Comparison of ENCODE assay signal across 1 cellular context in the genomic region with DNA sequence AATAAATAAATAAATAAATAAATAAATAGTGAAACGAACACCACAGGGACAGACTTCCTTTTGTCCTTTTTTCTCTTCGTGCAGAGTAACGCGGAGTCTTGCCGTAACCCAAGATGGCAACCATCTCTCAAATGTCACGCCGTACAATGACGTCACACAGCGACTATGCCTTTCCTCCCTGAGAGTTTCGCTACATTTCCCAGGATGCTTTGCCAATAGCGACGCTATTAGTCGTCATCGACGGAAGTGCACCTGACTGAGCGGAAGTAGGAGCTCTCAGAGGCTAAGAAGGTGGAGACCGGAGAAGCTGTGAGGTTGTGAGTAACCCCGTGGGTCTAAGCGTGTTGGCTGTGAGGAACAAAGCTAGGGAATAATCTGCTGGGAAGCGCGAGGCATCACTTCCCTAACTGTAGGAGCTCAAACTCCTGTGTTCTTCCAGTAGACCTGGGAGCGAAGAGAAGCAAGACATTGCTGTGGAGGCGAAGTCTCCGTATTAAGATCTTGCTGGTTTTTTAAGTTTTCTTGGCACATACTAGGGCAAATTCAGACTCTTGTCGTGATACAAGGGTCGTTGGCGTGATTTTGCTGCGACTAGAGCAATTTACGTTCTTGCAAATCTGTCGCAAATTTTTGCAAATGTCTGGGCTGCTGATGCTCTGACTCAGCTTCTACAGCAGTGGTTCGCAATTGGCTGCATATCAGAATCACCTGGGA.
TF ChIP-seq lines count a peak whose summit lies in the region.

A gene with protein sequence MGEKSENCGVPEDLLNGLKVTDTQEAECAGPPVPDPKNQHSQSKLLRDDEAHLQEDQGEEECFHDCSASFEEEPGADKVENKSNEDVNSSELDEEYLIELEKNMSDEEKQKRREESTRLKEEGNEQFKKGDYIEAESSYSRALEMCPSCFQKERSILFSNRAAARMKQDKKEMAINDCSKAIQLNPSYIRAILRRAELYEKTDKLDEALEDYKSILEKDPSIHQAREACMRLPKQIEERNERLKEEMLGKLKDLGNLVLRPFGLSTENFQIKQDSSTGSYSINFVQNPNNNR (plus strand): TSS at position 263 of the 714 bp plus-strand sequence. CDS start 1,390 bp downstream, outside the sequence.

TF ChIP-seq in GM12878, 131 proteins besides CTCF, POLR2A, EP300 and RAD21 (continued from another document and continues in another):
- TF ChIP-seq, protein P1, sequence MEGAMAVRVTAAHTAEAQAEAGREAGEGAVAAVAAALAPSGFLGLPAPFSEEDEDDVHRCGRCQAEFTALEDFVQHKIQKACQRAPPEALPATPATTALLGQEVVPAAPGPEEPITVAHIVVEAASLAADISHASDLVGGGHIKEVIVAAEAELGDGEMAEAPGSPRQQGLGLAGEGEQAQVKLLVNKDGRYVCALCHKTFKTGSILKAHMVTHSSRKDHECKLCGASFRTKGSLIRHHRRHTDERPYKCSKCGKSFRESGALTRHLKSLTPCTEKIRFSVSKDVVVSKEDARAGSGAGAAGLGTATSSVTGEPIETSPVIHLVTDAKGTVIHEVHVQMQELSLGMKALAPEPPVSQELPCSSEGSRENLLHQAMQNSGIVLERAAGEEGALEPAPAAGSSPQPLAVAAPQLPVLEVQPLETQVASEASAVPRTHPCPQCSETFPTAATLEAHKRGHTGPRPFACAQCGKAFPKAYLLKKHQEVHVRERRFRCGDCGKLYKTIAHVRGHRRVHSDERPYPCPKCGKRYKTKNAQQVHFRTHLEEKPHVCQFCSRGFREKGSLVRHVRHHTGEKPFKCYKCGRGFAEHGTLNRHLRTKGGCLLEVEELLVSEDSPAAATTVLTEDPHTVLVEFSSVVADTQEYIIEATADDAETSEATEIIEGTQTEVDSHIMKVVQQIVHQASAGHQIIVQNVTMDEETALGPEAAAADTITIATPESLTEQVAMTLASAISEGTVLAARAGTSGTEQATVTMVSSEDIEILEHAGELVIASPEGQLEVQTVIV (IDR thresholded peaks at IDR 0.05; ENCODE audit: borderline replicate concordance, partially characterized antibody): no peak
- TF ChIP-seq, protein P2, sequence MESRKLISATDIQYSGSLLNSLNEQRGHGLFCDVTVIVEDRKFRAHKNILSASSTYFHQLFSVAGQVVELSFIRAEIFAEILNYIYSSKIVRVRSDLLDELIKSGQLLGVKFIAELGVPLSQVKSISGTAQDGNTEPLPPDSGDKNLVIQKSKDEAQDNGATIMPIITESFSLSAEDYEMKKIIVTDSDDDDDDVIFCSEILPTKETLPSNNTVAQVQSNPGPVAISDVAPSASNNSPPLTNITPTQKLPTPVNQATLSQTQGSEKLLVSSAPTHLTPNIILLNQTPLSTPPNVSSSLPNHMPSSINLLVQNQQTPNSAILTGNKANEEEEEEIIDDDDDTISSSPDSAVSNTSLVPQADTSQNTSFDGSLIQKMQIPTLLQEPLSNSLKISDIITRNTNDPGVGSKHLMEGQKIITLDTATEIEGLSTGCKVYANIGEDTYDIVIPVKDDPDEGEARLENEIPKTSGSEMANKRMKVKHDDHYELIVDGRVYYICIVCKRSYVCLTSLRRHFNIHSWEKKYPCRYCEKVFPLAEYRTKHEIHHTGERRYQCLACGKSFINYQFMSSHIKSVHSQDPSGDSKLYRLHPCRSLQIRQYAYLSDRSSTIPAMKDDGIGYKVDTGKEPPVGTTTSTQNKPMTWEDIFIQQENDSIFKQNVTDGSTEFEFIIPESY (IDR thresholded peaks at IDR 0.05): no peak
- peak; percentile 97; the same call in 1 of the 2 replicates for TF ChIP-seq RCOR1 (conservative IDR thresholded peaks at IDR 0.05; ENCODE audit: low read depth, low read length)
- TF ChIP-seq TCF12 (IDR thresholded peaks at IDR 0.05; ENCODE audit: low read depth, low read length): 0 out of 2 replicates have a peak, but pooled peaks have one; percentile 19
- peak; percentile 94 for TF ChIP-seq HCFC1 (IDR thresholded peaks at IDR 0.05; ENCODE audit: low read length)
- no peak for TF ChIP-seq NFYA (IDR thresholded peaks at IDR 0.05; ENCODE audit: borderline replicate concordance, low read depth, low read length)
- peak; percentile 99 for TF ChIP-seq YY1 (IDR thresholded peaks at IDR 0.05; ENCODE audit: low read depth, low read length)
- TF ChIP-seq ZNF274 (IDR thresholded peaks at IDR 0.05; ENCODE audit: insufficient read depth, insufficient read length): no peak
- TF ChIP-seq SMC3 (IDR thresholded peaks at IDR 0.05; ENCODE audit: borderline replicate concordance, low read length): no peak
- no peak for TF ChIP-seq STAT3 (IDR thresholded peaks at IDR 0.05; ENCODE audit: low read depth, low read length)
- TF ChIP-seq, protein P3, sequence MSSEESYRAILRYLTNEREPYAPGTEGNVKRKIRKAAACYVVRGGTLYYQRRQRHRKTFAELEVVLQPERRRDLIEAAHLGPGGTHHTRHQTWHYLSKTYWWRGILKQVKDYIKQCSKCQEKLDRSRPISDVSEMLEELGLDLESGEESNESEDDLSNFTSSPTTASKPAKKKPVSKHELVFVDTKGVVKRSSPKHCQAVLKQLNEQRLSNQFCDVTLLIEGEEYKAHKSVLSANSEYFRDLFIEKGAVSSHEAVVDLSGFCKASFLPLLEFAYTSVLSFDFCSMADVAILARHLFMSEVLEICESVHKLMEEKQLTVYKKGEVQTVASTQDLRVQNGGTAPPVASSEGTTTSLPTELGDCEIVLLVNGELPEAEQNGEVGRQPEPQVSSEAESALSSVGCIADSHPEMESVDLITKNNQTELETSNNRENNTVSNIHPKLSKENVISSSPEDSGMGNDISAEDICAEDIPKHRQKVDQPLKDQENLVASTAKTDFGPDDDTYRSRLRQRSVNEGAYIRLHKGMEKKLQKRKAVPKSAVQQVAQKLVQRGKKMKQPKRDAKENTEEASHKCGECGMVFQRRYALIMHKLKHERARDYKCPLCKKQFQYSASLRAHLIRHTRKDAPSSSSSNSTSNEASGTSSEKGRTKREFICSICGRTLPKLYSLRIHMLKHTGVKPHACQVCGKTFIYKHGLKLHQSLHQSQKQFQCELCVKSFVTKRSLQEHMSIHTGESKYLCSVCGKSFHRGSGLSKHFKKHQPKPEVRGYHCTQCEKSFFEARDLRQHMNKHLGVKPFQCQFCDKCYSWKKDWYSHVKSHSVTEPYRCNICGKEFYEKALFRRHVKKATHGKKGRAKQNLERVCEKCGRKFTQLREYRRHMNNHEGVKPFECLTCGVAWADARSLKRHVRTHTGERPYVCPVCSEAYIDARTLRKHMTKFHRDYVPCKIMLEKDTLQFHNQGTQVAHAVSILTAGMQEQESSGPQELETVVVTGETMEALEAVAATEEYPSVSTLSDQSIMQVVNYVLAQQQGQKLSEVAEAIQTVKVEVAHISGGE (CRISPR knock-in tag; IDR thresholded peaks at IDR 0.05): 0 out of 2 replicates have a peak, but pooled peaks have one; percentile 5
- no peak for TF ChIP-seq RBBP5 (conservative IDR thresholded peaks at IDR 0.05)
- no peak for TF ChIP-seq ZNF217 (IDR thresholded peaks at IDR 0.05)
- 0 out of 2 replicates have a peak, but pooled peaks have one; percentile 44 for TF ChIP-seq ESRRA (IDR thresholded peaks at IDR 0.05; ENCODE audit: low read length)
- TF ChIP-seq, protein P4, sequence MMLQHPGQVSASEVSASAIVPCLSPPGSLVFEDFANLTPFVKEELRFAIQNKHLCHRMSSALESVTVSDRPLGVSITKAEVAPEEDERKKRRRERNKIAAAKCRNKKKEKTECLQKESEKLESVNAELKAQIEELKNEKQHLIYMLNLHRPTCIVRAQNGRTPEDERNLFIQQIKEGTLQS (IDR thresholded peaks at IDR 0.05; ENCODE audit: borderline replicate concordance, extremely low read depth, low read depth, low read length): peak; percentile 93
- TF ChIP-seq, protein P5, sequence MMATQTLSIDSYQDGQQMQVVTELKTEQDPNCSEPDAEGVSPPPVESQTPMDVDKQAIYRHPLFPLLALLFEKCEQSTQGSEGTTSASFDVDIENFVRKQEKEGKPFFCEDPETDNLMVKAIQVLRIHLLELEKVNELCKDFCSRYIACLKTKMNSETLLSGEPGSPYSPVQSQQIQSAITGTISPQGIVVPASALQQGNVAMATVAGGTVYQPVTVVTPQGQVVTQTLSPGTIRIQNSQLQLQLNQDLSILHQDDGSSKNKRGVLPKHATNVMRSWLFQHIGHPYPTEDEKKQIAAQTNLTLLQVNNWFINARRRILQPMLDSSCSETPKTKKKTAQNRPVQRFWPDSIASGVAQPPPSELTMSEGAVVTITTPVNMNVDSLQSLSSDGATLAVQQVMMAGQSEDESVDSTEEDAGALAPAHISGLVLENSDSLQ (IDR thresholded peaks at IDR 0.05): peak; percentile 45
- TF ChIP-seq BCL11A (IDR thresholded peaks at IDR 0.05; ENCODE audit: low read depth, low read length): no peak
- TF ChIP-seq, protein P6, sequence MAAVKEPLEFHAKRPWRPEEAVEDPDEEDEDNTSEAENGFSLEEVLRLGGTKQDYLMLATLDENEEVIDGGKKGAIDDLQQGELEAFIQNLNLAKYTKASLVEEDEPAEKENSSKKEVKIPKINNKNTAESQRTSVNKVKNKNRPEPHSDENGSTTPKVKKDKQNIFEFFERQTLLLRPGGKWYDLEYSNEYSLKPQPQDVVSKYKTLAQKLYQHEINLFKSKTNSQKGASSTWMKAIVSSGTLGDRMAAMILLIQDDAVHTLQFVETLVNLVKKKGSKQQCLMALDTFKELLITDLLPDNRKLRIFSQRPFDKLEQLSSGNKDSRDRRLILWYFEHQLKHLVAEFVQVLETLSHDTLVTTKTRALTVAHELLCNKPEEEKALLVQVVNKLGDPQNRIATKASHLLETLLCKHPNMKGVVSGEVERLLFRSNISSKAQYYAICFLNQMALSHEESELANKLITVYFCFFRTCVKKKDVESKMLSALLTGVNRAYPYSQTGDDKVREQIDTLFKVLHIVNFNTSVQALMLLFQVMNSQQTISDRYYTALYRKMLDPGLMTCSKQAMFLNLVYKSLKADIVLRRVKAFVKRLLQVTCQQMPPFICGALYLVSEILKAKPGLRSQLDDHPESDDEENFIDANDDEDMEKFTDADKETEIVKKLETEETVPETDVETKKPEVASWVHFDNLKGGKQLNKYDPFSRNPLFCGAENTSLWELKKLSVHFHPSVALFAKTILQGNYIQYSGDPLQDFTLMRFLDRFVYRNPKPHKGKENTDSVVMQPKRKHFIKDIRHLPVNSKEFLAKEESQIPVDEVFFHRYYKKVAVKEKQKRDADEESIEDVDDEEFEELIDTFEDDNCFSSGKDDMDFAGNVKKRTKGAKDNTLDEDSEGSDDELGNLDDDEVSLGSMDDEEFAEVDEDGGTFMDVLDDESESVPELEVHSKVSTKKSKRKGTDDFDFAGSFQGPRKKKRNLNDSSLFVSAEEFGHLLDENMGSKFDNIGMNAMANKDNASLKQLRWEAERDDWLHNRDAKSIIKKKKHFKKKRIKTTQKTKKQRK (IDR thresholded peaks at IDR 0.05; ENCODE audit: low read depth, low read length): no peak
- no peak for TF ChIP-seq RELA (IDR thresholded peaks at IDR 0.05; ENCODE audit: borderline replicate concordance, partially characterized antibody)
- peak; percentile 48; the same call in 1 of the 2 replicates for TF ChIP-seq ZBED1 (IDR thresholded peaks at IDR 0.05; ENCODE audit: borderline replicate concordance)
- TF ChIP-seq, protein P7, sequence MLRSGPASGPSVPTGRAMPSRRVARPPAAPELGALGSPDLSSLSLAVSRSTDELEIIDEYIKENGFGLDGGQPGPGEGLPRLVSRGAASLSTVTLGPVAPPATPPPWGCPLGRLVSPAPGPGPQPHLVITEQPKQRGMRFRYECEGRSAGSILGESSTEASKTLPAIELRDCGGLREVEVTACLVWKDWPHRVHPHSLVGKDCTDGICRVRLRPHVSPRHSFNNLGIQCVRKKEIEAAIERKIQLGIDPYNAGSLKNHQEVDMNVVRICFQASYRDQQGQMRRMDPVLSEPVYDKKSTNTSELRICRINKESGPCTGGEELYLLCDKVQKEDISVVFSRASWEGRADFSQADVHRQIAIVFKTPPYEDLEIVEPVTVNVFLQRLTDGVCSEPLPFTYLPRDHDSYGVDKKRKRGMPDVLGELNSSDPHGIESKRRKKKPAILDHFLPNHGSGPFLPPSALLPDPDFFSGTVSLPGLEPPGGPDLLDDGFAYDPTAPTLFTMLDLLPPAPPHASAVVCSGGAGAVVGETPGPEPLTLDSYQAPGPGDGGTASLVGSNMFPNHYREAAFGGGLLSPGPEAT (IDR thresholded peaks at IDR 0.05; ENCODE audit: low read depth): peak; percentile 74
- TF ChIP-seq FOXK2 (IDR thresholded peaks at IDR 0.05): no peak
- TF ChIP-seq YBX1 (IDR thresholded peaks at IDR 0.05): no peak
- peak; percentile 100 for TF ChIP-seq ATF7 (IDR thresholded peaks at IDR 0.05; ENCODE audit: low read depth)
- no peak for TF ChIP-seq ZSCAN29 (IDR thresholded peaks at IDR 0.05)
- TF ChIP-seq, protein P8, sequence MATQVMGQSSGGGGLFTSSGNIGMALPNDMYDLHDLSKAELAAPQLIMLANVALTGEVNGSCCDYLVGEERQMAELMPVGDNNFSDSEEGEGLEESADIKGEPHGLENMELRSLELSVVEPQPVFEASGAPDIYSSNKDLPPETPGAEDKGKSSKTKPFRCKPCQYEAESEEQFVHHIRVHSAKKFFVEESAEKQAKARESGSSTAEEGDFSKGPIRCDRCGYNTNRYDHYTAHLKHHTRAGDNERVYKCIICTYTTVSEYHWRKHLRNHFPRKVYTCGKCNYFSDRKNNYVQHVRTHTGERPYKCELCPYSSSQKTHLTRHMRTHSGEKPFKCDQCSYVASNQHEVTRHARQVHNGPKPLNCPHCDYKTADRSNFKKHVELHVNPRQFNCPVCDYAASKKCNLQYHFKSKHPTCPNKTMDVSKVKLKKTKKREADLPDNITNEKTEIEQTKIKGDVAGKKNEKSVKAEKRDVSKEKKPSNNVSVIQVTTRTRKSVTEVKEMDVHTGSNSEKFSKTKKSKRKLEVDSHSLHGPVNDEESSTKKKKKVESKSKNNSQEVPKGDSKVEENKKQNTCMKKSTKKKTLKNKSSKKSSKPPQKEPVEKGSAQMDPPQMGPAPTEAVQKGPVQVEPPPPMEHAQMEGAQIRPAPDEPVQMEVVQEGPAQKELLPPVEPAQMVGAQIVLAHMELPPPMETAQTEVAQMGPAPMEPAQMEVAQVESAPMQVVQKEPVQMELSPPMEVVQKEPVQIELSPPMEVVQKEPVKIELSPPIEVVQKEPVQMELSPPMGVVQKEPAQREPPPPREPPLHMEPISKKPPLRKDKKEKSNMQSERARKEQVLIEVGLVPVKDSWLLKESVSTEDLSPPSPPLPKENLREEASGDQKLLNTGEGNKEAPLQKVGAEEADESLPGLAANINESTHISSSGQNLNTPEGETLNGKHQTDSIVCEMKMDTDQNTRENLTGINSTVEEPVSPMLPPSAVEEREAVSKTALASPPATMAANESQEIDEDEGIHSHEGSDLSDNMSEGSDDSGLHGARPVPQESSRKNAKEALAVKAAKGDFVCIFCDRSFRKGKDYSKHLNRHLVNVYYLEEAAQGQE (IDR thresholded peaks at IDR 0.05; ENCODE audit: low read depth, low read length): 0 out of 2 replicates have a peak, but pooled peaks have one; percentile 32
- TF ChIP-seq RFX5 (IDR thresholded peaks at IDR 0.05; ENCODE audit: low read depth, low read length): peak; percentile 78; the same call in 1 of the 2 replicates
- no peak for TF ChIP-seq MTA2 (IDR thresholded peaks at IDR 0.05; ENCODE audit: low read depth)
- no peak for TF ChIP-seq ETV6 (conservative IDR thresholded peaks at IDR 0.05 in 1 of 2, IDR thresholded peaks at IDR 0.05 in 1 of 2; ENCODE audit: borderline replicate concordance in 1 of 2, low read depth in 1 of 2)
- TF ChIP-seq SMAD1 (IDR thresholded peaks at IDR 0.05; ENCODE audit: low read depth, partially characterized antibody): peak; percentile 81
- 0 out of 2 replicates have a peak, but pooled peaks have one; percentile 15 for TF ChIP-seq SREBF1 (IDR thresholded peaks at IDR 0.05; ENCODE audit: low read length)
- TF ChIP-seq PAX5 (IDR thresholded peaks at IDR 0.05; ENCODE audit: borderline replicate concordance, low read depth, low read length): no peak
